Comparison of ENCODE assay signal across 18 cellular contexts in the genomic region with DNA sequence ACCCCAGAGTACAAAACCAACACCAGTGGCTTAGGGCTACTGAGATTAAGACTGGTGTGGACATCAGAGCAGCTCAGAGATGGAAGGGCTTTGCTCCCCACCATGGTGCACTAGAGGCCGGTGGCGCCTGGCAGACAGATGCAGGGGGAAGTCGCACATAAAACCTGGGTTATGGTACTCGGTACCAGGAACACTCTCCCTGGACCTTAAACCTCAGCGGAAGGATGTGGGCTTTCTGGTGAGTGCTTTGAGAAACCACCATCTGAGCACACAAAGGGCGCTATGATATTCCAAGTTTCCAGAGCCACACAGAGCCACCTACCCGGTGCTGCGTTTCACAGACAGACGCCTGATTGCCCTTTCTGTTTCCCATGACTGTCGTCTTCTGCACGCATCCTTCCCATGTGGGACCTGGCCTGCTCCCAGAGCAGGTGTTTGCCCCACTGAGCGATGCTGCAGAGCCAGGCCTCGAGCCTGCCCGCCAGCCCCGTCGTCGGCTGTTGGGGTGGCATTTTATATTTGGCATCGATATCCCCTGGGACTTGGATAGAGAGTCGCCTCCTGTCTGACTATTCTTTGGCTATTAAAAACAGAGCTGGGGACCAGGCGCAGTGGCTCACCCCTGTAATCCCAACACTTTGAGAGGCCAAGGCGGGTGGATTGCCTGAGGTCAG.
DNase-seq lines count a peak whose midpoint lies in the region; ATAC-seq, FAIRE-seq and TF ChIP-seq lines count a peak whose summit lies in the region.
"Had no signal": no experiment of that assay in that cellular context is flagged by ENCODE, and none has a peak within 500 bp of the region (broad histone marks: within the 10 kb centered on the region; RNA-seq: fewer than 3 reads in every experiment).

No MANE protein-coding gene starts in this region.

- H3F3A ChIP-seq in Loucy (ENCODE audit: low read depth) = no peaks in the 10 kb centered on the region

- no peak overlapping the region for H2AFZ ChIP-seq in Loucy (ENCODE audit: low read length)
- H2AFZ ChIP-seq: parathyroid adenoma, PC-9 had no signal

- no peaks in the 10 kb centered on the region for H3K9me3 ChIP-seq in CD4-positive, alpha-beta memory T cell (ENCODE audit: control insufficient read depth in 1 of 2, low read length in 2 of 2)
- H3K9me3 ChIP-seq in Loucy (ENCODE audit: insufficient read depth, low read depth, low read length) (no peaks in the 10 kb centered on the region), esophagus muscularis mucosa (no peaks in the 10 kb centered on the region)
- H3K9me3 ChIP-seq: gastrocnemius medialis, tibial artery had no signal

- peak in 4 of 5 donors; percentile 3 to 34 (median 18) for DNase-seq in CD4-positive, alpha-beta memory T cell
- DNase-seq in activated CD4-positive, alpha-beta memory T cell treated with anti-CD3 and anti-CD28 coated beads for 36 hours = peak; percentile 41
- DNase-seq in naive thymus-derived CD8-positive, alpha-beta T cell = peak in 5 of 10 donors; percentile 8 to 63 (median 25)
- no peak for DNase-seq in GM19239 (ENCODE audit: insufficient read length, low spot score)
- DNase-seq in ACHN = no peak
- DNase-seq in esophagus muscularis mucosa (ENCODE audit: extremely low spot score) = no peak
- no peak for DNase-seq in activated gamma-delta T cell treated with Interleukin-2 at 50 U/mL for 16 hours
- DNase-seq: activated CD4-positive, alpha-beta T cell treated with anti-CD3 and anti-CD28 coated beads for 4 hours; activated gamma-delta T cell; DMS79 treated with DMSO at 0.1 percent for 48 hours; gastrocnemius medialis; NCI-H1048; stimulated activated CD4-positive, alpha-beta T cell treated with anti-CD3 and anti-CD28 coated beads, Interleukin-12 subunit alpha, Interleukin-12 subunit beta, amount 100 ng/mL, for 4 hours; tibial artery had no signal

- in situ Hi-C loops in ACHN (cut with HindIII; ENCODE audit: low pct_ligation_motif_present, low pct_unique_long_range_greater_than_20kb, low sequenced_read_pairs) = no loop called here

- no peak for FAIRE-seq in GM19239 (lab: Jason Lieb, UNC)
- FAIRE-seq: HTR-8/SVneo had no signal

- H3K27me3 Mint-ChIP-seq in CD4-positive, alpha-beta memory T cell = peaks cover 3 to 11% of the 10 kb centered on the region in 2 donors
- H3K27me3 Mint-ChIP-seq in activated CD4-positive, alpha-beta memory T cell treated with anti-CD3 and anti-CD28 coated beads for 36 hours = peaks cover 3% of the 10 kb centered on the region
- peaks cover 2 to 13% (median 8%) of the 10 kb centered on the region in 5 donors for H3K27me3 Mint-ChIP-seq in naive thymus-derived CD8-positive, alpha-beta T cell

- no peaks in the 10 kb centered on the region for H4K20me1 ChIP-seq in Loucy (ENCODE audit: insufficient read depth, low read length, poor library complexity, severe bottlenecking)

- peak overlapping the region in 7 of 8 donors; percentile 17 to 76 (median 48) for H3K4me3 Mint-ChIP-seq in CD4-positive, alpha-beta memory T cell
- no peak overlapping the region for H3K4me3 Mint-ChIP-seq in activated CD4-positive, alpha-beta memory T cell treated with anti-CD3 and anti-CD28 coated beads for 36 hours
- H3K4me3 Mint-ChIP-seq in naive thymus-derived CD8-positive, alpha-beta T cell = peak overlapping the region in 5 of 10 donors; percentile 4 to 64 (median 48)

- H3K36me3 Mint-ChIP-seq in CD4-positive, alpha-beta memory T cell = no peaks in the 10 kb centered on the region
- H3K36me3 Mint-ChIP-seq in activated CD4-positive, alpha-beta memory T cell treated with anti-CD3 and anti-CD28 coated beads for 36 hours = no peaks in the 10 kb centered on the region
- H3K36me3 Mint-ChIP-seq in naive thymus-derived CD8-positive, alpha-beta T cell = no peaks in the 10 kb centered on the region

- no peaks in the 10 kb centered on the region for H3K9me2 ChIP-seq in Loucy (replicated peaks; ENCODE audit: low read depth, low read length)

- H3K36me3 ChIP-seq in CD4-positive, alpha-beta memory T cell (ENCODE audit: insufficient read depth, low read length) = no peaks in the 10 kb centered on the region
- H3K36me3 ChIP-seq in Loucy (ENCODE audit: insufficient read depth, low read length) = no peaks in the 10 kb centered on the region
- no peaks in the 10 kb centered on the region for H3K36me3 ChIP-seq in esophagus muscularis mucosa
- H3K36me3 ChIP-seq: gastrocnemius medialis, tibial artery had no signal

- TF ChIP-seq EP300 in esophagus muscularis mucosa (IDR thresholded peaks at IDR 0.05) = no peak

- no peak overlapping the region for H3K27ac ChIP-seq in CD4-positive, alpha-beta memory T cell (ENCODE audit: low read depth, low read length)
- H3K27ac ChIP-seq in esophagus muscularis mucosa (replicated peaks in 1 of 4) = no peak overlapping the region
- H3K27ac ChIP-seq: gastrocnemius medialis, parathyroid adenoma, PC-9, tibial artery had no signal

- H3K4me3 ChIP-seq in CD4-positive, alpha-beta memory T cell (ENCODE audit: low read length in 2 of 2) = no peak overlapping the region
- H3K4me3 ChIP-seq in Loucy (ENCODE audit: low read length, poor library complexity, severe bottlenecking) = peak overlapping the region; percentile 45
- no peak overlapping the region for H3K4me3 ChIP-seq in esophagus muscularis mucosa
- H3K4me3 ChIP-seq: gastrocnemius medialis, PC-9, tibial artery had no signal

- no peak overlapping the region for H3K9ac ChIP-seq in Loucy (ENCODE audit: low read depth, low read length, poor library complexity, severe bottlenecking)
- H3K9ac ChIP-seq: parathyroid adenoma had no signal

- H3K4me2 ChIP-seq in Loucy (ENCODE audit: low read depth, low read length, poor library complexity, severe bottlenecking) = peak overlapping the region; percentile 40
- H3K4me2 ChIP-seq: PC-9 had no signal

- peaks cover 0 to 3% (median 0%) of the 10 kb centered on the region in 8 donors for H3K9me3 Mint-ChIP-seq in CD4-positive, alpha-beta memory T cell
- no peaks in the 10 kb centered on the region for H3K9me3 Mint-ChIP-seq in activated CD4-positive, alpha-beta memory T cell treated with anti-CD3 and anti-CD28 coated beads for 36 hours
- H3K9me3 Mint-ChIP-seq in naive thymus-derived CD8-positive, alpha-beta T cell = peaks cover 0 to 2% (median 0%) of the 10 kb centered on the region in 9 donors

- POLR2A ChIA-PET in CD4-positive, alpha-beta memory T cell (lab: Charles Lee; ENCODE audit: partially characterized antibody) = no interaction called here
- POLR2A ChIA-PET in activated CD4-positive, alpha-beta memory T cell treated with anti-CD3 and anti-CD28 coated beads for 36 hours (lab: Charles Lee) = no interaction called here
- POLR2A ChIA-PET in naive thymus-derived CD8-positive, alpha-beta T cell (lab: Charles Lee) = interaction anchor here (1.0 kb wide), 1 partner anchor 44 kb away, joined by 3 read pairs; no protein-coding TSS in a partner anchor

- no peak overlapping the region for H3K27ac Mint-ChIP-seq in CD4-positive, alpha-beta memory T cell
- H3K27ac Mint-ChIP-seq in activated CD4-positive, alpha-beta memory T cell treated with anti-CD3 and anti-CD28 coated beads for 36 hours = no peak overlapping the region
- no peak overlapping the region for H3K27ac Mint-ChIP-seq in naive thymus-derived CD8-positive, alpha-beta T cell

- H3K79me2 ChIP-seq in Loucy (ENCODE audit: insufficient read depth, low read length) = no peaks in the 10 kb centered on the region
- H3K79me2 ChIP-seq: parathyroid adenoma had no signal

- WGBS in esophagus muscularis mucosa = 91% methylated on average over 21 of the region's 21 CpGs

- CTCF ChIA-PET in CD4-positive, alpha-beta memory T cell (lab: Charles Lee; ENCODE audit: partially characterized antibody) = no interaction called here
- CTCF ChIA-PET in activated CD4-positive, alpha-beta memory T cell treated with anti-CD3 and anti-CD28 coated beads for 36 hours (lab: Charles Lee) = interaction anchor here (0.6 to 1.0 kb wide), 3 partner anchors 40 to 89 kb away, joined by 3 read pairs; partner anchors contain the start of gene ODC1

- intact Hi-C loops in CD4-positive, alpha-beta memory T cell (cut with micrococcal nuclease) = no loop called here
- intact Hi-C loops in activated CD4-positive, alpha-beta memory T cell treated with anti-CD3 and anti-CD28 coated beads for 36 hours (cut with micrococcal nuclease) = loop anchor here (5.0 kb wide), 1 partner anchor 45 kb away; no protein-coding TSS in a partner anchor
- intact Hi-C loops in esophagus muscularis mucosa (cut with DNase I) = no loop called here

- TF ChIP-seq POLR2A in esophagus muscularis mucosa (IDR thresholded peaks at IDR 0.05; ENCODE audit: low read depth) = no peak

- TF ChIP-seq CTCF in Loucy (conservative IDR thresholded peaks at IDR 0.05; ENCODE audit: low read length) (no peak), esophagus muscularis mucosa (IDR thresholded peaks at IDR 0.05) (no peak)

- ATAC-seq in naive thymus-derived CD8-positive, alpha-beta T cell = peak; percentile 25 to 70
- ATAC-seq: gastrocnemius medialis had no signal

- H3K4me1 ChIP-seq in CD4-positive, alpha-beta memory T cell (ENCODE audit: insufficient read depth, low read length) = no peaks in the 10 kb centered on the region
- H3K4me1 ChIP-seq in Loucy (ENCODE audit: insufficient read depth, low read length, poor library complexity, severe bottlenecking) = peaks cover 9% of the 10 kb centered on the region
- H3K4me1 ChIP-seq in esophagus muscularis mucosa = no peaks in the 10 kb centered on the region
- H3K4me1 ChIP-seq: gastrocnemius medialis, parathyroid adenoma, tibial artery had no signal

- H3K27me3 ChIP-seq in CD4-positive, alpha-beta memory T cell (ENCODE audit: insufficient read depth, low read length) = no peaks in the 10 kb centered on the region
- peaks cover 5% of the 10 kb centered on the region for H3K27me3 ChIP-seq in Loucy (ENCODE audit: insufficient read depth, low read length, poor library complexity, severe bottlenecking)
- no peaks in the 10 kb centered on the region for H3K27me3 ChIP-seq in esophagus muscularis mucosa
- H3K27me3 ChIP-seq: gastrocnemius medialis had no signal

- H3K4me1 Mint-ChIP-seq in CD4-positive, alpha-beta memory T cell = peaks cover 2 to 12% (median 5%) of the 10 kb centered on the region in 4 donors
- H3K4me1 Mint-ChIP-seq in activated CD4-positive, alpha-beta memory T cell treated with anti-CD3 and anti-CD28 coated beads for 36 hours (ENCODE audit: low read depth) = peaks cover 23% of the 10 kb centered on the region
- H3K4me1 Mint-ChIP-seq in naive thymus-derived CD8-positive, alpha-beta T cell = peaks cover 0 to 26% (median 12%) of the 10 kb centered on the region in 4 donors

Comparison
In these comparisons a context has a peak if more than half of its experiments do, and no peak if none do; other contexts are left out.
1. DNase-seq: peak in CD4-positive, alpha-beta memory T cell (4 of 5) and activated CD4-positive, alpha-beta memory T cell treated with anti-CD3 and anti-CD28 coated beads for 36 hours (single experiment); none in GM19239 (single experiment), ACHN (single experiment), esophagus muscularis mucosa (single experiment) and activated gamma-delta T cell treated with Interleukin-2 at 50 U/mL for 16 hours (single experiment).